ENCODE assay signal across 14 cellular contexts in the genomic region with DNA sequence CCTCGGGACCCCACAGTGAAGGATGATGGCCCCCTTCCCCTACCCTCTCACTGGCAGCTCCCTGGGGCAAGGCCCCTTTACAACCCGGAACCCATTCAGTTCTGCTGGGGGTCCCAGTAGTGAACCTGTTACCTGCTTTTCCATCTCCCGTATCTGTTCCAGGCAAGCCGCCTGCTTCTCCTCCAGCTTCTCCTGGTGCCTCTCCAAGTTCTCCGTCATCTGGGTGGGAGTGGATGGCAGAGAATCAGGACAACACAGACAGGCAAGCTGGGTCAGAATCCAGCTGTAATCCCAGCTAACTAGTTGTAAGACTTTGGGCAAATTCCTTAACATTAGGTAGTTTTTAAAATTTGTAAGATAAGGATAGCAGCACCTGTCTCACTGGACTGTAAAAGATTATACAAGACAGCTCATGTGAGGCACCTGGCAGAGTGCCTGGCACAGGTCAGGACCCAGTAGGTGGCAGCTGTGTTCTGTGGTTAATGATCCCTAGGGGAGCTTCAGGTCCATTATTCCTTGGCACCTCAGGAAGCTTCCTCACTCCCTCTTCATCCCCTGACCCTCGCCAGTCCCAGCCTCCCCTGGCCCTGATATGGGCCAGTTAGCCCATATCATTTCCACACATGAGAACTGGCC. TPM values are rescaled to one million over a fixed set of nuclear protein-coding genes. Genes with fewer than 3 reads are reported as not detected.
A peak's percentile ranks its signal among the peaks of the same experiment; 100 is the strongest.
DNase-seq lines count a peak whose midpoint lies in the region; ATAC-seq and TF ChIP-seq lines count a peak whose summit lies in the region.
"Had no signal": no experiment of that assay in that cellular context is flagged by ENCODE, and none has a peak within 500 bp of the region (broad histone marks: within the 10 kb centered on the region; RNA-seq: fewer than 3 reads in every experiment).

No MANE protein-coding gene starts in this region.

- no peak for TF ChIP-seq POLR2A in HCT116 (IDR thresholded peaks at IDR 0.05; ENCODE audit: borderline replicate concordance, extremely low read depth, insufficient read depth, insufficient read length)

- H3K4me3 Mint-ChIP-seq in brain (peak overlapping the region in 2 of 5 experiments; percentile 9 to 56), nephron progenitor cell (peak overlapping the region; percentile 35)
- H3K4me3 Mint-ChIP-seq: CD8-positive, alpha-beta memory T cell; stimulated activated naive CD8-positive, alpha-beta T cell treated with anti-CD3 and anti-CD28 coated beads, Interleukin-15, Interleukin-2, amounts not matched to agents 100 ng/mL and 50 ng/mL, for 24 hours had no signal

- H3K27ac Mint-ChIP-seq in brain: peak overlapping the region in 3 of 5 experiments; percentile 35 to 88 (median 59)
- no peak overlapping the region for H3K27ac Mint-ChIP-seq in nephron progenitor cell
- H3K27ac Mint-ChIP-seq: CD8-positive, alpha-beta memory T cell; progenitor cell of endocrine pancreas; stimulated activated naive CD8-positive, alpha-beta T cell treated with anti-CD3 and anti-CD28 coated beads, Interleukin-15, Interleukin-2, amounts not matched to agents 100 ng/mL and 50 ng/mL, for 24 hours had no signal

- ATAC-seq in HCT116: no peak
- no peak for ATAC-seq in HG03097 (IDR thresholded peaks at IDR 0.05; ENCODE audit: low FRiP score, unreplicated experiment)

- no peak overlapping the region for H3K27ac ChIP-seq in HCT116 (ENCODE audit: low read depth, low read length)
- H3K27ac ChIP-seq: heart right ventricle had no signal

- H3K9me3 ChIP-seq in HCT116 (ENCODE audit: control insufficient read depth in 1 of 2, insufficient read depth in 1 of 2, low read depth in 1 of 2, low read length in 2 of 2): no peaks in the 10 kb centered on the region
- H3K9me3 ChIP-seq: HAP-1, heart right ventricle had no signal

- RAD21 ChIA-PET in HCT116 (lab: Charles Lee; ENCODE audit: low non-redundant PET in 1 of 2, low total read pairs in 2 of 2, uncharacterized antibody in 2 of 2, unreplicated experiment in 2 of 2): interaction anchor here in 1 of 2 experiments (0.6 to 1.4 kb wide), 5 partner anchors 20 to 254 kb away, joined by 3 to 5 read pairs (median 4); no protein-coding TSS in a partner anchor

- CTCF ChIA-PET in HCT116 (lab: Charles Lee): interaction anchor here (0.6 to 3.3 kb wide), 14 partner anchors 10 to 605 kb away, joined by 3 to 31 read pairs (median 4); a partner anchor contains a TSS

- H3K27me3 Mint-ChIP-seq in brain (peaks cover 24% of the 10 kb centered on the region), nephron progenitor cell (ENCODE audit: low read depth, poor library complexity) (peaks cover 94% of the 10 kb centered on the region)
- H3K27me3 Mint-ChIP-seq: CD8-positive, alpha-beta memory T cell; stimulated activated naive CD8-positive, alpha-beta T cell treated with anti-CD3 and anti-CD28 coated beads, Interleukin-15, Interleukin-2, amounts not matched to agents 100 ng/mL and 50 ng/mL, for 24 hours had no signal

- peak overlapping the region; percentile 30 for H3K4me2 ChIP-seq in HCT116 (ENCODE audit: low read length)

- peaks cover 59 to 65% of the 10 kb centered on the region in 2 experiments for H3K4me1 ChIP-seq in HCT116 (ENCODE audit: control insufficient read depth in 1 of 2, insufficient read depth in 2 of 2, low read length in 2 of 2)

- no peaks in the 10 kb centered on the region for H3K36me3 ChIP-seq in HCT116 (ENCODE audit: control insufficient read depth in 1 of 2, insufficient read depth in 2 of 2, low read length in 2 of 2)
- H3K36me3 ChIP-seq: HAP-1 had no signal

- H3K4me1 Mint-ChIP-seq in brain: peaks cover 81% of the 10 kb centered on the region
- peaks cover 32% of the 10 kb centered on the region for H3K4me1 Mint-ChIP-seq in nephron progenitor cell
- H3K4me1 Mint-ChIP-seq: CD8-positive, alpha-beta memory T cell had no signal

- DNase-seq in COR-L47 (lab: John Stamatoyannopoulos, UW): peak; percentile 71
- no peak for DNase-seq in HCT116 (ENCODE audit: low read depth, low spot score)
- DNase-seq in nephron progenitor cell: no peak
- no peak for DNase-seq in SKM-1 treated with dmso at 0.1 percent for 144 hours (lab: John Stamatoyannopoulos, UW; ENCODE audit: unreplicated experiment)
- no peak for DNase-seq in NCI-H128 (lab: John Stamatoyannopoulos, UW; ENCODE audit: unreplicated experiment)
- DNase-seq: CD8-positive, alpha-beta memory T cell; heart right ventricle; NCI-H1694; stimulated activated CD4-positive, alpha-beta T cell treated with anti-CD3 and anti-CD28 coated beads, Interleukin-4, amount 100 ng/mL, for 1 hour had no signal

- no peak overlapping the region for H2AFZ ChIP-seq in HCT116 (ENCODE audit: low read depth, low read length, poor library complexity, severe bottlenecking)

- H3K27me3 ChIP-seq in HCT116 (ENCODE audit: insufficient read depth, low read length): no peaks in the 10 kb centered on the region

- H3K9me2 ChIP-seq in HCT116 (ENCODE audit: insufficient read depth): no peaks in the 10 kb centered on the region

- no TSS peak for BruUV-seq in HCT116 (replicated peaks; lab: Mats Ljungman, UMichigan)

- peak; percentile 53 for TF ChIP-seq RAD21 in HCT116 (IDR thresholded peaks at IDR 0.05; ENCODE audit: low read depth)

- H3K9me3 Mint-ChIP-seq in brain: peaks cover 0 to 2% (median 0%) of the 10 kb centered on the region in 5 experiments
- H3K9me3 Mint-ChIP-seq in nephron progenitor cell: no peaks in the 10 kb centered on the region
- H3K9me3 Mint-ChIP-seq: CD8-positive, alpha-beta memory T cell; stimulated activated naive CD8-positive, alpha-beta T cell treated with anti-CD3 and anti-CD28 coated beads, Interleukin-15, Interleukin-2, amounts not matched to agents 100 ng/mL and 50 ng/mL, for 24 hours had no signal

- no peaks in the 10 kb centered on the region for H3K79me2 ChIP-seq in HCT116 (ENCODE audit: insufficient read depth, low read length)

- POLR2A ChIA-PET in HCT116 (lab: Charles Lee): no interaction called here

- intact Hi-C loops in HCT116 (cut with micrococcal nuclease): no loop called here

- peak in 1 of 3 experiments; percentile 31; a peak in 1 of 6 replicates for TF ChIP-seq CTCF in HCT116 (IDR thresholded peaks at IDR 0.05 in 2 of 3, conservative IDR thresholded peaks at IDR 0.05 in 1 of 3; ENCODE audit: borderline replicate concordance in 1 of 3, insufficient read depth in 1 of 3, low read depth in 2 of 3, low read length in 2 of 3)
- TF ChIP-seq CTCF in brain (conservative IDR thresholded peaks at IDR 0.05): no peak
- no peak for TF ChIP-seq CTCF in nephron progenitor cell (IDR thresholded peaks at IDR 0.05)

- no peak overlapping the region for H3K4me3 ChIP-seq in HCT116 (replicated peaks in 1 of 2; ENCODE audit: low read depth in 1 of 2, low read length in 2 of 2)
- H3K4me3 ChIP-seq: HAP-1, heart right ventricle had no signal

- H3K9ac ChIP-seq in HCT116 (ENCODE audit: low read length): no peak overlapping the region

- H3K36me3 Mint-ChIP-seq in brain (no peaks in the 10 kb centered on the region), nephron progenitor cell (ENCODE audit: low read depth) (no peaks in the 10 kb centered on the region)

- H4K20me1 ChIP-seq in HCT116 (ENCODE audit: insufficient read depth): no peaks in the 10 kb centered on the region

TF ChIP-seq in HCT116, 20 proteins besides CTCF, POLR2A, EP300 and RAD21:
- no peak for TF ChIP-seq EGR1 (IDR thresholded peaks at IDR 0.05; ENCODE audit: low read depth)
- no peak for TF ChIP-seq CEBPB (IDR thresholded peaks at IDR 0.05; ENCODE audit: low read depth)
- TF ChIP-seq, protein P1, sequence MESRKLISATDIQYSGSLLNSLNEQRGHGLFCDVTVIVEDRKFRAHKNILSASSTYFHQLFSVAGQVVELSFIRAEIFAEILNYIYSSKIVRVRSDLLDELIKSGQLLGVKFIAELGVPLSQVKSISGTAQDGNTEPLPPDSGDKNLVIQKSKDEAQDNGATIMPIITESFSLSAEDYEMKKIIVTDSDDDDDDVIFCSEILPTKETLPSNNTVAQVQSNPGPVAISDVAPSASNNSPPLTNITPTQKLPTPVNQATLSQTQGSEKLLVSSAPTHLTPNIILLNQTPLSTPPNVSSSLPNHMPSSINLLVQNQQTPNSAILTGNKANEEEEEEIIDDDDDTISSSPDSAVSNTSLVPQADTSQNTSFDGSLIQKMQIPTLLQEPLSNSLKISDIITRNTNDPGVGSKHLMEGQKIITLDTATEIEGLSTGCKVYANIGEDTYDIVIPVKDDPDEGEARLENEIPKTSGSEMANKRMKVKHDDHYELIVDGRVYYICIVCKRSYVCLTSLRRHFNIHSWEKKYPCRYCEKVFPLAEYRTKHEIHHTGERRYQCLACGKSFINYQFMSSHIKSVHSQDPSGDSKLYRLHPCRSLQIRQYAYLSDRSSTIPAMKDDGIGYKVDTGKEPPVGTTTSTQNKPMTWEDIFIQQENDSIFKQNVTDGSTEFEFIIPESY (IDR thresholded peaks at IDR 0.05; ENCODE audit: extremely low read depth, insufficient replicate concordance, low read length): no peak
- no peak for TF ChIP-seq JUND (IDR thresholded peaks at IDR 0.05)
- TF ChIP-seq SIN3A (IDR thresholded peaks at IDR 0.05; ENCODE audit: low read depth): no peak
- no peak for TF ChIP-seq SRF (IDR thresholded peaks at IDR 0.05; ENCODE audit: low read depth)
- TF ChIP-seq YY1 (IDR thresholded peaks at IDR 0.05; ENCODE audit: extremely low read depth, insufficient replicate concordance, low read depth, low read length): no peak
- TF ChIP-seq CBX3 (IDR thresholded peaks at IDR 0.05; ENCODE audit: low read depth): no peak
- no peak for TF ChIP-seq ELF1 (IDR thresholded peaks at IDR 0.05; ENCODE audit: borderline replicate concordance, low read depth)

RNA-seq across cellular contexts. Expression of a gene that starts 6.4 kb away (rescaled TPM):
- 0.89 TPM for total RNA-seq in HCT116 (2021; ENCODE audit: unreplicated experiment)
- 0.18 and 0.25 TPM in 2 replicates for polyA plus RNA-seq in HCT116 (2012)
- polyA plus RNA-seq in brain (ENCODE audit: insufficient read depth, low read depth, low replicate concordance): not detected
- total RNA-seq: CD8-positive, alpha-beta memory T cell; progenitor cell of endocrine pancreas had no signal
- polyA plus RNA-seq: CD8-positive, alpha-beta memory T cell; heart right ventricle had no signal

RNA-seq across cellular contexts. Expression of a gene that starts 18.5 kb away (rescaled TPM):
- 2.8 TPM for total RNA-seq in HCT116 (2021; ENCODE audit: unreplicated experiment)
- polyA plus RNA-seq in HCT116 (2012): 1.7 TPM in 2 replicates
- 3.9 TPM for polyA plus RNA-seq in brain (ENCODE audit: insufficient read depth, low read depth, low replicate concordance)

RNA-seq across cellular contexts. Expression of a gene that starts 34.2 kb away (rescaled TPM):
- total RNA-seq in HCT116 (2021; ENCODE audit: unreplicated experiment): 8.8 TPM
- 2.8 and 3.5 TPM in 2 replicates for polyA plus RNA-seq in HCT116 (2012)
- 9.5 TPM for polyA plus RNA-seq in brain (ENCODE audit: insufficient read depth, low read depth, low replicate concordance)

RNA-seq across cellular contexts. Expression of a gene that starts 50.4 kb away (rescaled TPM):
- 19.9 TPM for total RNA-seq in HCT116 (2021; ENCODE audit: unreplicated experiment)
- 17.3 and 17.9 TPM in 2 replicates for polyA plus RNA-seq in HCT116 (2012)
- 8.8 TPM for polyA plus RNA-seq in brain (ENCODE audit: insufficient read depth, low read depth, low replicate concordance)

RNA-seq across cellular contexts. Expression of a gene that starts 51.5 kb away (rescaled TPM):
- 15.6 TPM for total RNA-seq in HCT116 (2021; ENCODE audit: unreplicated experiment)
- polyA plus RNA-seq in HCT116 (2012): 7.5 and 9.6 TPM in 2 replicates
- polyA plus RNA-seq in brain (ENCODE audit: insufficient read depth, low read depth, low replicate concordance): 1.2 TPM
